In the genomic region with DNA sequence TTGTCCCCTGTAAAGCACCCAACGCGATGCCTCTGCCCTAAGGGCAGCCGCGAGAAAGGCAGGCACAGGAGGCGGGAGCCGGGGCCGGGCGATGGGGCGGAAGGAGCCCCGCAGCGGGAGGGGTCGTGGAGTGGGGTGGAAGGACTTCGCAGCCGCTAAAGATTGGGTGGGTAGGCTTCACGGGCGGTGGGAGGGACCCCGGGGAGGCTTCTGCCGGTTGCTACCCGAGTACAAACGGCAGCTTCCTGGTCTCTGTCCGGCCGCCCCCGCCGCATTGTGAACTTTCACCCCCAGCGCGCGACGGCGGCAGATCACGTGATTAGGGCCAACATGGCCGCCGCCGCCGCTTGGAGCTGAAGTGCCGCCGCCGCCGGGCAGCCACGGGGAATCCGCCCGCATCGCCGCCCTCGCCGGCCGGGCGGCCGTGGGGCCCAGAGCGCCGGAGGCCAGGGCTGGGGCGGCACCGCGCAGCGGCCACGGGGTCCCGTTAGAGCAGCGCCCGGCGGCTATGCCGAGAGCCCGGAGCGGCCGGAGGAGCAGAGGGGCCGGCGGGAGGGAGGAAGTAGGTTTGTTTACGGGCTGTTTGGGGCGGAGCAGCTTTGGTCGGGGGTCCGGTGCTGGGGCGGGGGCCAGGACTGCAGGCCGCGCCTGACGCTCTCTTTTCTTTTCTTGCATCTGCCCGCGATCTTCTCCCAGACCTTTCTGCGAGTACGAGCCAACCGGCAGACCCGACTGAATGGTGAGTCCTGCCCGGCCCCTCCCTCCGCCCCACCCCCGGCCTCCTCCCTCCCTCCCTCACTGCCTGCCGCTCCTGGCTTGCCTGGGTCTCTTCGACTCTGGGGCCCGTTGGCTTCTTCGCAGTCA, we compare ENCODE assay signal across 1 cellular context.
A peak's percentile ranks its signal among the peaks of the same experiment; 100 is the strongest.
TF ChIP-seq lines count a peak whose summit lies in the region.

No MANE protein-coding gene starts in this region.

TF ChIP-seq in HEK293, 187 proteins besides CTCF, POLR2A, EP300 and RAD21 (continued from another document):
- TF ChIP-seq, protein P1, sequence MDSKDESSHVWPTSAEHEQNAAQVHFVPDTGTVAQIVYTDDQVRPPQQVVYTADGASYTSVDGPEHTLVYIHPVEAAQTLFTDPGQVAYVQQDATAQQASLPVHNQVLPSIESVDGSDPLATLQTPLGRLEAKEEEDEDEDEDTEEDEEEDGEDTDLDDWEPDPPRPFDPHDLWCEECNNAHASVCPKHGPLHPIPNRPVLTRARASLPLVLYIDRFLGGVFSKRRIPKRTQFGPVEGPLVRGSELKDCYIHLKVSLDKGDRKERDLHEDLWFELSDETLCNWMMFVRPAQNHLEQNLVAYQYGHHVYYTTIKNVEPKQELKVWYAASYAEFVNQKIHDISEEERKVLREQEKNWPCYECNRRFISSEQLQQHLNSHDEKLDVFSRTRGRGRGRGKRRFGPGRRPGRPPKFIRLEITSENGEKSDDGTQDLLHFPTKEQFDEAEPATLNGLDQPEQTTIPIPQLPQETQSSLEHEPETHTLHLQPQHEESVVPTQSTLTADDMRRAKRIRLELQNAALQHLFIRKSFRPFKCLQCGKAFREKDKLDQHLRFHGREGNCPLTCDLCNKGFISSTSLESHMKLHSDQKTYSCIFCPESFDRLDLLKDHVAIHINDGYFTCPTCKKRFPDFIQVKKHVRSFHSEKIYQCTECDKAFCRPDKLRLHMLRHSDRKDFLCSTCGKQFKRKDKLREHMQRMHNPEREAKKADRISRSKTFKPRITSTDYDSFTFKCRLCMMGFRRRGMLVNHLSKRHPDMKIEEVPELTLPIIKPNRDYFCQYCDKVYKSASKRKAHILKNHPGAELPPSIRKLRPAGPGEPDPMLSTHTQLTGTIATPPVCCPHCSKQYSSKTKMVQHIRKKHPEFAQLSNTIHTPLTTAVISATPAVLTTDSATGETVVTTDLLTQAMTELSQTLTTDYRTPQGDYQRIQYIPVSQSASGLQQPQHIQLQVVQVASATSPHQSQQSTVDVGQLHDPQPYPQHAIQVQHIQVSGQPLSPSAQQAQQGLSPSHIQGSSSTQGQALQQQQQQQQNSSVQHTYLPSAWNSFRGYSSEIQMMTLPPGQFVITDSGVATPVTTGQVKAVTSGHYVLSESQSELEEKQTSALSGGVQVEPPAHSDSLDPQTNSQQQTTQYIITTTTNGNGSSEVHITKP (tag by site-specific recombination; IDR thresholded peaks at IDR 0.05) = peak; percentile 49; the same call in 1 of the 2 replicates
- TF ChIP-seq, protein P2, sequence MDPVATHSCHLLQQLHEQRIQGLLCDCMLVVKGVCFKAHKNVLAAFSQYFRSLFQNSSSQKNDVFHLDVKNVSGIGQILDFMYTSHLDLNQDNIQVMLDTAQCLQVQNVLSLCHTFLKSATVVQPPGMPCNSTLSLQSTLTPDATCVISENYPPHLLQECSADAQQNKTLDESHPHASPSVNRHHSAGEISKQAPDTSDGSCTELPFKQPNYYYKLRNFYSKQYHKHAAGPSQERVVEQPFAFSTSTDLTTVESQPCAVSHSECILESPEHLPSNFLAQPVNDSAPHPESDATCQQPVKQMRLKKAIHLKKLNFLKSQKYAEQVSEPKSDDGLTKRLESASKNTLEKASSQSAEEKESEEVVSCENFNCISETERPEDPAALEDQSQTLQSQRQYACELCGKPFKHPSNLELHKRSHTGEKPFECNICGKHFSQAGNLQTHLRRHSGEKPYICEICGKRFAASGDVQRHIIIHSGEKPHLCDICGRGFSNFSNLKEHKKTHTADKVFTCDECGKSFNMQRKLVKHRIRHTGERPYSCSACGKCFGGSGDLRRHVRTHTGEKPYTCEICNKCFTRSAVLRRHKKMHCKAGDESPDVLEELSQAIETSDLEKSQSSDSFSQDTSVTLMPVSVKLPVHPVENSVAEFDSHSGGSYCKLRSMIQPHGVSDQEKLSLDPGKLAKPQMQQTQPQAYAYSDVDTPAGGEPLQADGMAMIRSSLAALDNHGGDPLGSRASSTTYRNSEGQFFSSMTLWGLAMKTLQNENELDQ (tag by site-specific recombination; IDR thresholded peaks at IDR 0.05; ENCODE audit: low read depth) = no peak
- TF ChIP-seq, protein P3, sequence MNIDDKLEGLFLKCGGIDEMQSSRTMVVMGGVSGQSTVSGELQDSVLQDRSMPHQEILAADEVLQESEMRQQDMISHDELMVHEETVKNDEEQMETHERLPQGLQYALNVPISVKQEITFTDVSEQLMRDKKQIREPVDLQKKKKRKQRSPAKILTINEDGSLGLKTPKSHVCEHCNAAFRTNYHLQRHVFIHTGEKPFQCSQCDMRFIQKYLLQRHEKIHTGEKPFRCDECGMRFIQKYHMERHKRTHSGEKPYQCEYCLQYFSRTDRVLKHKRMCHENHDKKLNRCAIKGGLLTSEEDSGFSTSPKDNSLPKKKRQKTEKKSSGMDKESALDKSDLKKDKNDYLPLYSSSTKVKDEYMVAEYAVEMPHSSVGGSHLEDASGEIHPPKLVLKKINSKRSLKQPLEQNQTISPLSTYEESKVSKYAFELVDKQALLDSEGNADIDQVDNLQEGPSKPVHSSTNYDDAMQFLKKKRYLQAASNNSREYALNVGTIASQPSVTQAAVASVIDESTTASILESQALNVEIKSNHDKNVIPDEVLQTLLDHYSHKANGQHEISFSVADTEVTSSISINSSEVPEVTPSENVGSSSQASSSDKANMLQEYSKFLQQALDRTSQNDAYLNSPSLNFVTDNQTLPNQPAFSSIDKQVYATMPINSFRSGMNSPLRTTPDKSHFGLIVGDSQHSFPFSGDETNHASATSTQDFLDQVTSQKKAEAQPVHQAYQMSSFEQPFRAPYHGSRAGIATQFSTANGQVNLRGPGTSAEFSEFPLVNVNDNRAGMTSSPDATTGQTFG (tag by site-specific recombination; IDR thresholded peaks at IDR 0.05; ENCODE audit: borderline replicate concordance) = no peak
